9 cellular contexts compared by ENCODE assay signal in genomic region chr1:231395051-231395995, GRCh38. TPM values are rescaled to one million over a fixed set of nuclear protein-coding genes. Genes with fewer than 3 reads are reported as not detected.
DNase-seq lines count a peak whose midpoint lies in the region; ATAC-seq and TF ChIP-seq lines count a peak whose summit lies in the region.
"Had no signal": no experiment of that assay in that cellular context is flagged by ENCODE, and none has a peak within 500 bp of the region (broad histone marks: within the 10 kb centered on the region; RNA-seq: fewer than 3 reads in every experiment).

No MANE protein-coding gene starts in this region.

- no peaks in the 10 kb centered on the region for H3K36me3 ChIP-seq in trophoblast cell (ENCODE audit: control insufficient read depth in 1 of 2, insufficient read depth in 2 of 2, low read length in 2 of 2)

- peaks cover 13% of the 10 kb centered on the region for H3K79me1 ChIP-seq in trophoblast cell (ENCODE audit: low read length)

- no peak overlapping the region for H3K18ac ChIP-seq in trophoblast cell (ENCODE audit: low read length)

- peak overlapping the region; percentile 33 for H4K91ac ChIP-seq in trophoblast cell (ENCODE audit: low read depth, low read length)

- H2AK5ac ChIP-seq in trophoblast cell (ENCODE audit: low read length) = no peak overlapping the region

- peak overlapping the region; percentile 29 for H3K4me3 ChIP-seq in fibroblast of pulmonary artery (replicated peaks; ENCODE audit: low read depth, low read length)
- no peak overlapping the region for H3K4me3 ChIP-seq in trophoblast cell (ENCODE audit: low read depth, low read length)

- no peak overlapping the region for H3K9ac ChIP-seq in trophoblast cell (ENCODE audit: low read length)

- H3K4me1 Mint-ChIP-seq in activated CD4-positive, alpha-beta memory T cell treated with anti-CD3 and anti-CD28 coated beads, Interleukin-2, amount 10 ng/mL, durations not matched to agents 7 days and 5 days = peaks cover 22% of the 10 kb centered on the region

- H3K4me3 Mint-ChIP-seq in activated CD4-positive, alpha-beta memory T cell treated with anti-CD3 and anti-CD28 coated beads, Interleukin-2, amount 10 ng/mL, durations not matched to agents 7 days and 5 days = no peak overlapping the region
- H3K4me3 Mint-ChIP-seq: T-cell had no signal

- no peak overlapping the region for H3K27ac Mint-ChIP-seq in activated CD4-positive, alpha-beta memory T cell treated with anti-CD3 and anti-CD28 coated beads, Interleukin-2, amount 10 ng/mL, durations not matched to agents 7 days and 5 days
- H3K27ac Mint-ChIP-seq: T-cell had no signal

- TF ChIP-seq CTCF in RWPE1 (conservative IDR thresholded peaks at IDR 0.05; ENCODE audit: low read depth) (no peak), fibroblast of pulmonary artery (IDR thresholded peaks at IDR 0.05; ENCODE audit: low read length, missing control alignments) (no peak)

- H3K27me3 ChIP-seq in trophoblast cell (ENCODE audit: insufficient read depth, low read length) = no peaks in the 10 kb centered on the region

- no peak overlapping the region for H4K8ac ChIP-seq in trophoblast cell (ENCODE audit: low read depth, low read length)

- no peak overlapping the region; the same call in 1 of the 2 replicates for H3K27ac ChIP-seq in RWPE1
- H3K27ac ChIP-seq in trophoblast cell (ENCODE audit: low read depth, low read length) = peak overlapping the region; percentile 98

- H2BK5ac ChIP-seq in trophoblast cell (ENCODE audit: low read depth, low read length, poor library complexity) = peak overlapping the region; percentile 55

- ATAC-seq in HG02678 (IDR thresholded peaks at IDR 0.05; ENCODE audit: unreplicated experiment) = no peak
- ATAC-seq: T-cell had no signal

- H3K14ac ChIP-seq in trophoblast cell (ENCODE audit: low read length) = no peak overlapping the region

- peak; percentile 88 for DNase-seq in Caki2 (ENCODE audit: low read depth)
- DNase-seq in RWPE1 (ENCODE audit: low spot score) = peak; percentile 77
- peak; percentile 97 for DNase-seq in fibroblast of pulmonary artery (ENCODE audit: low read depth)
- DNase-seq in trophoblast cell = peak; percentile 79 to 94
- DNase-seq in NCI-H774 (lab: John Stamatoyannopoulos, UW) = no peak
- DNase-seq in activated CD4-positive, alpha-beta memory T cell treated with anti-CD3 and anti-CD28 coated beads, Interleukin-2, amount 10 ng/mL, durations not matched to agents 7 days and 5 days = no peak
- DNase-seq in NCI-H526 (lab: John Stamatoyannopoulos, UW) = no peak
- DNase-seq: T-cell had no signal

- H3K4me2 ChIP-seq in trophoblast cell (ENCODE audit: low read length) = peak overlapping the region; percentile 33

- H3K23ac ChIP-seq in trophoblast cell (ENCODE audit: low read length) = no peak overlapping the region

- peak overlapping the region; percentile 16 for H2BK12ac ChIP-seq in trophoblast cell (ENCODE audit: low read length)

- no peaks in the 10 kb centered on the region for H3K9me3 Mint-ChIP-seq in activated CD4-positive, alpha-beta memory T cell treated with anti-CD3 and anti-CD28 coated beads, Interleukin-2, amount 10 ng/mL, durations not matched to agents 7 days and 5 days
- H3K9me3 Mint-ChIP-seq: T-cell had no signal

- in situ Hi-C loops in Caki2 (cut with HindIII; ENCODE audit: low pct_unique_long_range_greater_than_20kb, low sequenced_read_pairs) = no loop called here

- H2BK120ac ChIP-seq in trophoblast cell (ENCODE audit: insufficient read depth, low read length, poor library complexity) = peak overlapping the region; percentile 36

- POLR2A ChIA-PET in RWPE1 (lab: Yijun Ruan, JAX; ENCODE audit: low non-redundant PET) = no interaction called here
- POLR2A ChIA-PET in activated CD4-positive, alpha-beta memory T cell treated with anti-CD3 and anti-CD28 coated beads, Interleukin-2, amount 10 ng/mL, durations not matched to agents 7 days and 5 days (lab: Charles Lee) = no interaction called here

- no CpG with 5 or more reads among the region's 10 CpGs for WGBS in trophoblast cell (ENCODE audit: extremely low coverage, insufficient coverage, insufficient read length)

- peaks cover 1% of the 10 kb centered on the region for H3K79me2 ChIP-seq in trophoblast cell (ENCODE audit: control insufficient read depth, insufficient read depth, low read length, poor library complexity)

- no peaks in the 10 kb centered on the region for H3K9me3 ChIP-seq in trophoblast cell (ENCODE audit: insufficient read depth, low read depth, low read length)

- H3K4ac ChIP-seq in trophoblast cell (ENCODE audit: low read depth, low read length) = no peak overlapping the region

- H3K36me3 Mint-ChIP-seq in activated CD4-positive, alpha-beta memory T cell treated with anti-CD3 and anti-CD28 coated beads, Interleukin-2, amount 10 ng/mL, durations not matched to agents 7 days and 5 days (ENCODE audit: low read depth) = peaks cover 19% of the 10 kb centered on the region

- no peak overlapping the region for H2AFZ ChIP-seq in trophoblast cell (ENCODE audit: insufficient read depth, low read length, poor library complexity)

- H4K12ac ChIP-seq in trophoblast cell (ENCODE audit: low read depth, low read length) = no peak overlapping the region

- H3K4me1 ChIP-seq in trophoblast cell (ENCODE audit: control insufficient read depth in 1 of 2, insufficient read depth in 2 of 2, low read length in 2 of 2) = peaks cover 2 to 18% of the 10 kb centered on the region in 2 experiments

- CTCF ChIA-PET in RWPE1 (lab: Yijun Ruan, JAX) = interaction anchor here (0.7 kb wide), 1 partner anchor 1334 kb away, joined by 3 read pairs; no protein-coding TSS in a partner anchor
- CTCF ChIA-PET in activated CD4-positive, alpha-beta memory T cell treated with anti-CD3 and anti-CD28 coated beads, Interleukin-2, amount 10 ng/mL, durations not matched to agents 7 days and 5 days (lab: Charles Lee) = no interaction called here

- no peaks in the 10 kb centered on the region for H3K27me3 Mint-ChIP-seq in activated CD4-positive, alpha-beta memory T cell treated with anti-CD3 and anti-CD28 coated beads, Interleukin-2, amount 10 ng/mL, durations not matched to agents 7 days and 5 days
- H3K27me3 Mint-ChIP-seq: T-cell had no signal

RNA-seq across cellular contexts. Expression of gene EGLN1, which starts 26.8 kb away (rescaled TPM):
- 54.6 and 64.3 TPM in 2 replicates for total RNA-seq in Caki2 (2014; rRNA removed; shearing (Covaris generic); ENCODE audit: low replicate concordance)
- polyA plus RNA-seq in trophoblast cell (2013) = 34.1 and 36.0 TPM in 2 replicates
- total RNA-seq in activated CD4-positive, alpha-beta memory T cell treated with anti-CD3 and anti-CD28 coated beads, Interleukin-2, amount 10 ng/mL, durations not matched to agents 7 days and 5 days = 10 to 100 TPM; 38.8 to 38.9 TPM

RNA-seq across cellular contexts. Expression of gene SPRTN, which starts 57.2 kb away (rescaled TPM):
- total RNA-seq in Caki2 (2014; rRNA removed; shearing (Covaris generic); ENCODE audit: low replicate concordance) = 2.4 and 4.0 TPM in 2 replicates
- 17.4 and 18.7 TPM in 2 replicates for polyA plus RNA-seq in trophoblast cell (2013)
- total RNA-seq in activated CD4-positive, alpha-beta memory T cell treated with anti-CD3 and anti-CD28 coated beads, Interleukin-2, amount 10 ng/mL, durations not matched to agents 7 days and 5 days = 10 to 100 TPM; 14.8 to 15.6 TPM

RNA-seq across cellular contexts. Expression of gene EXOC8, which starts 57.7 kb away (rescaled TPM):
- total RNA-seq in Caki2 (2014; rRNA removed; shearing (Covaris generic); ENCODE audit: low replicate concordance) = 7.7 and 9.9 TPM in 2 replicates
- polyA plus RNA-seq in trophoblast cell (2013) = 6.8 and 7.5 TPM in 2 replicates
- 10 to 100 TPM; 21.9 to 22.7 TPM for total RNA-seq in activated CD4-positive, alpha-beta memory T cell treated with anti-CD3 and anti-CD28 coated beads, Interleukin-2, amount 10 ng/mL, durations not matched to agents 7 days and 5 days

Comparison
In these comparisons a context has a peak if more than half of its experiments do, and no peak if none do; other contexts are left out.
1. DNase-seq: peak in Caki2 (single experiment), RWPE1 (single experiment), fibroblast of pulmonary artery (single experiment) and trophoblast cell (2 of 2); none in NCI-H774 (single experiment), activated CD4-positive, alpha-beta memory T cell treated with anti-CD3 and anti-CD28 coated beads, Interleukin-2, amount 10 ng/mL, durations not matched to agents 7 days and 5 days (single experiment) and NCI-H526 (0 of 2).